10 cellular contexts compared by ENCODE assay signal in the genomic region with DNA sequence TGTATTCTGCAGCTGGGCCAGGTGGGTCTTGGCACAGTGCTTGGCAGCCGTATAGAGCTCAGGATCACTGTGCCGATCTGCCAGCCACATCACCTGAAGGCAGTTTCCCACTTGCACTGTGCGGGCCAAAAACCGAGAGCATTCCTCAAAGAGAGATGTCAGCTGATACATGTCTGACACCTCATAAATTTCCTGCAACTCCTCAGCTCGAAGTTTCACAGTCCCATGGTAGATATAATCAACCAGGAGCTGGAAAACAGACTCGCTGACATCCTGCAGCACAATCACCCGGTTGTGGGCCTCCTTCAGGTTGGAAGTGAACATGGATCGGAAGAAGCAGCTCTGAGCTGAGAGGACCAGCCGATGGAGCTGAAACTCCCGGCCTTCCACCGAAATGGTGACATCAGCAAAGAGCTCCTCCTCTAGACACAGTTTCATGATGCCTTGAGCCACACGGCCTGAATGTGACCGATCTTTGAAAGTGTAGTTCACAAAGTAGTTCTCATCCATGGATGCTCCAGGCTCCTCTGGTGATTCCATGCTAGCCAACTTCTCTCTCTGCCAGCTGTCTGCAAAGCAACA. TPM values are rescaled to one million over a fixed set of nuclear protein-coding genes. Genes with fewer than 3 reads are reported as not detected.
DNase-seq lines count a peak whose midpoint lies in the region; ATAC-seq and TF ChIP-seq lines count a peak whose summit lies in the region.
"Had no signal": no experiment of that assay in that cellular context is flagged by ENCODE, and none has a peak within 500 bp of the region (broad histone marks: within the 10 kb centered on the region; RNA-seq: fewer than 3 reads in every experiment).

No MANE protein-coding gene starts in this region.

- intact Hi-C loops in esophagus muscularis mucosa (cut with DNase I) = no loop called here

- DNase-seq in GM12864 (ENCODE audit: low read depth) (no peak), SJSA1 (ENCODE audit: low read depth in 1 of 2, low spot score in 2 of 2) (no peak), esophagus muscularis mucosa (ENCODE audit: extremely low spot score) (no peak), retinal pigment epithelial cell (ENCODE audit: low read depth) (no peak), NCI-H774 (lab: John Stamatoyannopoulos, UW) (no peak), NCI-H526 (lab: John Stamatoyannopoulos, UW) (no peak)
- DNase-seq: NCI-H446 treated with DMSO at 0.1 percent for 48 hours had no signal

- TF ChIP-seq CTCF in GM12864 (IDR thresholded peaks at IDR 0.05; ENCODE audit: low read depth, low read length, missing control alignments) (no peak), esophagus muscularis mucosa (IDR thresholded peaks at IDR 0.05) (no peak), retinal pigment epithelial cell (conservative IDR thresholded peaks at IDR 0.05; ENCODE audit: low read depth, low read length) (no peak)

- peaks cover 84% of the 10 kb centered on the region for H3K36me3 ChIP-seq in SJSA1
- H3K36me3 ChIP-seq in esophagus muscularis mucosa = peaks cover 46 to 67% (median 56%) of the 10 kb centered on the region in 4 donors

- H3K4me3 ChIP-seq in GM12864 (ENCODE audit: low read depth, low read length) (peak overlapping the region; percentile 79), SJSA1 (peak overlapping the region; percentile 83), esophagus muscularis mucosa (peak overlapping the region; percentile 87 to 92 (median 91)), retinal pigment epithelial cell (ENCODE audit: low read length) (peak overlapping the region; percentile 98)

- H3K27ac ChIP-seq in SJSA1 = no peak overlapping the region
- peak overlapping the region in 3 of 4 donors; percentile 81 to 86 (median 86) for H3K27ac ChIP-seq in esophagus muscularis mucosa (replicated peaks in 1 of 4)

- H3K27me3 ChIP-seq in SJSA1 (replicated peaks) (no peaks in the 10 kb centered on the region), esophagus muscularis mucosa (no peaks in the 10 kb centered on the region)
- H3K27me3 ChIP-seq: right lobe of liver had no signal

- no peak for TF ChIP-seq POLR2A in esophagus muscularis mucosa (IDR thresholded peaks at IDR 0.05; ENCODE audit: low read depth)

- H3K9me3 ChIP-seq in SJSA1 (replicated peaks) (no peaks in the 10 kb centered on the region), esophagus muscularis mucosa (no peaks in the 10 kb centered on the region)
- H3K9me3 ChIP-seq: right lobe of liver had no signal

- no peak for TF ChIP-seq EP300 in esophagus muscularis mucosa (IDR thresholded peaks at IDR 0.05)

- peaks cover 11% of the 10 kb centered on the region for H3K4me1 ChIP-seq in SJSA1 (replicated peaks)
- H3K4me1 ChIP-seq in esophagus muscularis mucosa = peaks cover 36 to 57% (median 43%) of the 10 kb centered on the region in 4 donors

- no peak for ATAC-seq in GM21528 (IDR thresholded peaks at IDR 0.05; ENCODE audit: low FRiP score, unreplicated experiment)
- no peak for ATAC-seq in HG03097 (IDR thresholded peaks at IDR 0.05; ENCODE audit: low FRiP score, unreplicated experiment)

- 48% methylated on average over 13 of the region's 13 CpGs for WGBS in esophagus muscularis mucosa

RNA-seq across cellular contexts. Expression of a gene that starts 1.2 kb away (rescaled TPM):
- total RNA-seq in SJSA1 (2014; rRNA removed; shearing (Covaris generic)) = 22.9 and 34.9 TPM in 2 replicates
- 10 to 100 TPM; 18.7 to 31.2 (median 24.8) TPM for total RNA-seq in esophagus muscularis mucosa

RNA-seq across cellular contexts. Expression of a gene that starts 1.3 kb away (rescaled TPM):
- 101 and 123 TPM in 2 replicates for total RNA-seq in SJSA1 (2014; rRNA removed; shearing (Covaris generic))
- total RNA-seq in esophagus muscularis mucosa = 10 to 100 TPM; 53.5 to 76.7 (median 72.0) TPM

RNA-seq across cellular contexts. Expression of a gene that starts 8.9 kb away (rescaled TPM):
- not detected in 2 replicates for total RNA-seq in SJSA1 (2014; rRNA removed; shearing (Covaris generic))
- under 1 TPM in 2 of 4 donors, not detected in 2; 0.66 to 0.80 TPM for total RNA-seq in esophagus muscularis mucosa
- total RNA-seq: right lobe of liver had no signal

RNA-seq across cellular contexts. Expression of a gene that starts 12.2 kb away (rescaled TPM):
- total RNA-seq in SJSA1 (2014; rRNA removed; shearing (Covaris generic)) = 134 and 165 TPM in 2 replicates
- total RNA-seq in esophagus muscularis mucosa = 10 to 100 TPM; 63.0 to 96.4 (median 79.6) TPM

RNA-seq across cellular contexts. Expression of a gene that starts 16.7 kb away (rescaled TPM):
- 0.39 TPM in 1 of 2 replicates, not detected in the other for total RNA-seq in SJSA1 (2014; rRNA removed; shearing (Covaris generic))
- total RNA-seq in esophagus muscularis mucosa = 1 to 10 TPM; 1.6 to 2.2 (median 1.7) TPM
